ENCODE assay signal across 9 cellular contexts in the genomic region with DNA sequence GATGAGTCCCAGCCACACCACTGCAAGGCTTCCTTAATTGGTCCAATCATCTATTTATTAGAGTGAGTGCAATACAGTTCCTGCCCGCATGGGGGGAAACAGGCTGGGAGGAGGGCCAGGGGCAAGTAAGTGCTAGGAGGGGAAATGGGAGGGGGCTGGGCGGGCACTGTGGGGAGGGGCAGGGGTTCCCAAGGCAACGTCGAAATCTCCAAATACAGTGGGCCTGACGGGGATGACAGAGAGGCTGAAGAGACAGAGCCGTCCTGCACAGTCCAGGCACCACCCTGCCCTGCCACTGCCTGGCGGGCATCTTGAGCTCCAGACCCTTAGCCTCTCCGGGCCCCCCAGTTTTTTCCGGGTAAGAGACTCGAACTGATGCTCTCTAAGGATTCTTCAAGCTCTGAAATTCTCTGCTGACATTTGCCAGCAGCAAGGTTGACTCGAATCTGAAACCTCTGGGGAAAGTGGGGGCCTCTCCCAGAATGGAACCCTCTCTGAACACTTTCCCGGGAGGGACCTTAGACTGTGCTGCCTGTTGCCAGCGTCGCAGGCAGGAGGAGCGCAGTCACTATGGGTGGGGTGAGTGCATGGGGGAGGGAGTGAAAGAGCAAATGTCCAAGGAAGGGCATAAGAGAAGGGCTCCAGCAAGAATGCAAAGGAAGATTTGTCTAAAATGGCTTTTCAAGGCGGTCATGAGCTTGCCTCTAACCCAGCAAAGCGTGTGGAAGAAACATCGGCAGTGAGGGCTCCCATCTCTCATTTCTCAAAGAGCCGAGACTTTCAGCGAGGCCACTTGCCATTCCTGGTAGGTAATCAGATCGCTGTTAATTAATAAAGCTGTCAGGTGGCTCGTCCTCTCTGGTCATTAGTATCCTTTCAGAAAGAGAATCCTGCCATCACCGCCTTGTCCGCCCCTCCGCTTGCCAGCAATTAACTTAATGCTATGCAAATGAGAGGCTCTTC.
DNase-seq lines count a peak whose midpoint lies in the region; ATAC-seq and TF ChIP-seq lines count a peak whose summit lies in the region.
"Had no signal": no experiment of that assay in that cellular context is flagged by ENCODE, and none has a peak within 500 bp of the region (broad histone marks: within the 10 kb centered on the region; RNA-seq: fewer than 3 reads in every experiment).

No MANE protein-coding gene starts in this region.

- peak overlapping the region; percentile 95 for H3K27ac Mint-ChIP-seq in activated CD8-positive, alpha-beta memory T cell treated with anti-CD3 and anti-CD28 coated beads, Interleukin-2, amount 10 ng/mL, durations not matched to agents 7 days and 5 days

- H3K9me3 ChIP-seq in mucosa of rectum (ENCODE audit: control insufficient read depth in 2 of 2, low read length in 2 of 2) = no peaks in the 10 kb centered on the region

- CTCF ChIA-PET in activated CD8-positive, alpha-beta memory T cell treated with anti-CD3 and anti-CD28 coated beads, Interleukin-2, amount 10 ng/mL, durations not matched to agents 7 days and 5 days (lab: Charles Lee) = interaction anchor here (0.7 to 3.5 kb wide), 15 partner anchors 8 to 416 kb away, joined by 3 to 13 read pairs (median 4); partner anchors contain the start of genes DDX31, GTF3C4 and TSC1

- H3K27me3 Mint-ChIP-seq in activated CD8-positive, alpha-beta memory T cell treated with anti-CD3 and anti-CD28 coated beads, Interleukin-2, amount 10 ng/mL, durations not matched to agents 7 days and 5 days = peaks cover 7% of the 10 kb centered on the region

- H3K36me3 ChIP-seq in mucosa of rectum (ENCODE audit: control insufficient read depth in 2 of 2, insufficient read depth in 2 of 2, low read length in 2 of 2) = no peaks in the 10 kb centered on the region

- H3K9me3 Mint-ChIP-seq in activated CD8-positive, alpha-beta memory T cell treated with anti-CD3 and anti-CD28 coated beads, Interleukin-2, amount 10 ng/mL, durations not matched to agents 7 days and 5 days (ENCODE audit: low read depth) = peaks cover 5% of the 10 kb centered on the region

- H3K4me3 Mint-ChIP-seq in activated CD8-positive, alpha-beta memory T cell treated with anti-CD3 and anti-CD28 coated beads, Interleukin-2, amount 10 ng/mL, durations not matched to agents 7 days and 5 days = peak overlapping the region; percentile 87

- H3K9ac ChIP-seq in mucosa of rectum (ENCODE audit: low read depth in 1 of 2, low read length in 2 of 2) = peak overlapping the region; percentile 85 to 94

- H3K4me3 ChIP-seq in epithelial cell of esophagus (ENCODE audit: low read length) = peak overlapping the region; percentile 69
- peak overlapping the region; percentile 97 to 98 for H3K4me3 ChIP-seq in mucosa of rectum (ENCODE audit: low read length in 2 of 2)

- ATAC-seq in HG03095 (IDR thresholded peaks at IDR 0.05; ENCODE audit: unreplicated experiment) = peak; percentile 43
- ATAC-seq in activated CD8-positive, alpha-beta memory T cell treated with anti-CD3 and anti-CD28 coated beads, Interleukin-2, amount 10 ng/mL, durations not matched to agents 7 days and 5 days = peak; percentile 72

- H3K4me1 ChIP-seq in mucosa of rectum (ENCODE audit: control insufficient read depth in 2 of 2, insufficient read depth in 2 of 2, low read length in 2 of 2) = peaks cover 8 to 13% of the 10 kb centered on the region in 2 donors

- H3K36me3 Mint-ChIP-seq in activated CD8-positive, alpha-beta memory T cell treated with anti-CD3 and anti-CD28 coated beads, Interleukin-2, amount 10 ng/mL, durations not matched to agents 7 days and 5 days = peaks cover 1% of the 10 kb centered on the region

- no peaks in the 10 kb centered on the region for H3K27me3 ChIP-seq in mucosa of rectum (ENCODE audit: control insufficient read depth in 2 of 2, insufficient read depth in 2 of 2, low read length in 2 of 2)

- peak; percentile 40 for TF ChIP-seq CTCF in epithelial cell of esophagus (IDR thresholded peaks at IDR 0.05; ENCODE audit: insufficient read depth, low read depth, low read length, missing control alignments)

- H3K4me1 Mint-ChIP-seq in activated CD8-positive, alpha-beta memory T cell treated with anti-CD3 and anti-CD28 coated beads, Interleukin-2, amount 10 ng/mL, durations not matched to agents 7 days and 5 days = peaks cover 23% of the 10 kb centered on the region

- peak; percentile 59 for DNase-seq in NCI-H1436 (lab: John Stamatoyannopoulos, UW)
- DNase-seq in NCI-H1436 treated with DMSO at 0.1 percent for 48 hours (lab: John Stamatoyannopoulos, UW) = no peak
- peak; percentile 84 for DNase-seq in NCI-H69 (lab: John Stamatoyannopoulos, UW)
- peak; percentile 82 for DNase-seq in activated CD8-positive, alpha-beta memory T cell treated with anti-CD3 and anti-CD28 coated beads, Interleukin-2, amount 10 ng/mL, durations not matched to agents 7 days and 5 days
- DNase-seq in epithelial cell of esophagus (ENCODE audit: low read depth) = peak; percentile 32
- peak; percentile 13 to 47 for DNase-seq in stimulated activated CD8-positive, alpha-beta memory T cell treated with anti-CD3 and anti-CD28 coated beads, Interleukin-7, amount 100 ng/mL, for 48 hours (ENCODE audit: extremely low read depth in 1 of 2, low read depth in 1 of 2)

- H3K27ac ChIP-seq in mucosa of rectum (ENCODE audit: low read depth in 2 of 2, low read length in 2 of 2) = peak overlapping the region; percentile 87 to 90
- H3K27ac ChIP-seq: C4-2B had no signal
